30 cellular contexts compared by ENCODE assay signal in the genomic region with DNA sequence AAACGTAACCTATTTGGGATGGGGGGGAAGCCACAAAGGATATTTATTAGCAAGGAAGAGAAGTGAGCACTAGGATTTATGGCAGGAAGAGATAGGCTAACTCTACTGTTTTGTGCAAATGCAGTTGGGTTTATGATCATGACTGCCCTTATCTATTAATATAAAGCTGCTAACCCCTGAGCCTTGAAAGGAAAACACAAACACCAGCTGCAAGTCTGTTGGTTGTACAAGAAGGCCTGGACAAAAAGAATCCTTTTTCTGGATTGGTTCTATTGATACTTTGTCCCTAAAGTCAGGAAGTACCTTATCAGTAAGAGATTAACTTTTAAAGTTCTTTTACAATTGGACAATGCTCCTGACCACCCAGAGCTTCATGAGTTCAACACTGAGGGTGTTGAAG.
A peak's percentile ranks its signal among the peaks of the same experiment; 100 is the strongest.
DNase-seq lines count a peak whose midpoint lies in the region; ATAC-seq, FAIRE-seq and TF ChIP-seq lines count a peak whose summit lies in the region.
"Had no signal": no experiment of that assay in that cellular context is flagged by ENCODE, and none has a peak within 500 bp of the region (broad histone marks: within the 10 kb centered on the region; RNA-seq: fewer than 3 reads in every experiment).

No MANE protein-coding gene starts in this region.

- H3K27ac ChIP-seq in CD8-positive, alpha-beta memory T cell (ENCODE audit: low read depth, low read length) = no peak overlapping the region
- H3K27ac ChIP-seq in OCI-LY3 (ENCODE audit: low read length) = peak overlapping the region; percentile 62; the same call in 1 of the 2 replicates
- peak overlapping the region; percentile 21 for H3K27ac ChIP-seq in neural progenitor cell
- H3K27ac ChIP-seq in adrenal gland = no peak overlapping the region
- no peak overlapping the region for H3K27ac ChIP-seq in HepG2 (ENCODE audit: extremely low read length, insufficient read depth, low read length)
- H3K27ac ChIP-seq: BLaER1, coronary artery, KMS-11, tibial nerve had no signal

- H3K4me1 ChIP-seq in CD8-positive, alpha-beta memory T cell (ENCODE audit: insufficient read depth, low read length) = no peaks in the 10 kb centered on the region
- H3K4me1 ChIP-seq in OCI-LY3 (ENCODE audit: low read length) (peaks cover 25% of the 10 kb centered on the region), neural progenitor cell (no peaks in the 10 kb centered on the region), adrenal gland (replicated peaks in 1 of 2) (peaks cover 7 to 16% of the 10 kb centered on the region in 2 donors), HepG2 (ENCODE audit: insufficient read depth, low read length) (peaks cover 10% of the 10 kb centered on the region)
- H3K4me1 ChIP-seq: tibial nerve had no signal

- TF ChIP-seq EP300 in HepG2 (IDR thresholded peaks at IDR 0.05; ENCODE audit: low read depth in 2 of 2, low read length in 2 of 2) (no peak), HepG2 (CRISPR knock-in tag; IDR thresholded peaks at IDR 0.05; ENCODE audit: borderline replicate concordance) (no peak)

- H4K20me1 ChIP-seq in OCI-LY3 (ENCODE audit: insufficient read depth, low read length) (no peaks in the 10 kb centered on the region), neural progenitor cell (ENCODE audit: low read depth) (no peaks in the 10 kb centered on the region), HepG2 (ENCODE audit: insufficient read depth, low read length) (no peaks in the 10 kb centered on the region)
- H4K20me1 ChIP-seq: BLaER1 had no signal

- H3K9ac ChIP-seq in OCI-LY3 (ENCODE audit: low read length) = no peak overlapping the region
- no peak overlapping the region for H3K9ac ChIP-seq in neural progenitor cell
- H3K9ac ChIP-seq in HepG2 (ENCODE audit: insufficient read depth, low read depth, low read length) = no peak overlapping the region
- H3K9ac ChIP-seq: BLaER1, KMS-11 had no signal

- H2AFZ ChIP-seq in OCI-LY3 (ENCODE audit: low read depth, low read length) (no peak overlapping the region), neural progenitor cell (replicated peaks) (no peak overlapping the region), HepG2 (ENCODE audit: low read length) (no peak overlapping the region)

- H3K4me3 ChIP-seq in CD8-positive, alpha-beta memory T cell (ENCODE audit: low read length) = no peak overlapping the region
- H3K4me3 ChIP-seq in OCI-LY3 (ENCODE audit: low read length) (no peak overlapping the region), fibroblast of villous mesenchyme (ENCODE audit: low read depth, low read length) (no peak overlapping the region), neural progenitor cell (no peak overlapping the region), adrenal gland (no peak overlapping the region), HepG2 (replicated peaks in 1 of 3; ENCODE audit: insufficient read depth in 1 of 3, low read depth in 2 of 3, low read length in 3 of 3) (no peak overlapping the region)
- H3K4me3 ChIP-seq: BLaER1, coronary artery, GM12878, tibial nerve had no signal

- peak overlapping the region; percentile 48 to 95 (median 80) for H3K27ac Mint-ChIP-seq in CD8-positive, alpha-beta memory T cell
- no peak overlapping the region for H3K27ac Mint-ChIP-seq in neural progenitor cell
- H3K27ac Mint-ChIP-seq: WTC11 had no signal

- ATAC-seq in HepG2 = no peak
- ATAC-seq: esophagus mucosa, foreskin keratinocyte, GM12878, left cardiac atrium, SK-N-SH treated with all-trans-retinoic acid at 6 μM for 48 hours, WTC11 had no signal

- in situ Hi-C loops in HepG2 (cut with HindIII; ENCODE audit: extremely low pct_ligation_motif_present, low pct_unique_long_range_greater_than_20kb) = no loop called here

- H3K4me2 ChIP-seq in OCI-LY3 (ENCODE audit: low read length) (no peak overlapping the region; the same call in 1 of the 2 replicates), neural progenitor cell (no peak overlapping the region), HepG2 (ENCODE audit: low read depth, low read length) (no peak overlapping the region)
- H3K4me2 ChIP-seq: BLaER1, KMS-11 had no signal

- H3F3A ChIP-seq in neural progenitor cell (ENCODE audit: low read depth) = no peaks in the 10 kb centered on the region

- TF ChIP-seq POLR2A in adrenal gland (IDR thresholded peaks at IDR 0.05) (no peak), HepG2 (IDR thresholded peaks at IDR 0.05; ENCODE audit: insufficient read depth in 1 of 2, low read depth in 2 of 2, low read length in 2 of 2) (no peak)

- POLR2A ChIA-PET in CD8-positive, alpha-beta memory T cell (lab: Charles Lee) = no interaction called here
- POLR2A ChIA-PET in HepG2 (lab: Yijun Ruan, JAX) = no interaction called here

- no peaks in the 10 kb centered on the region for H3K9me3 ChIP-seq in CD8-positive, alpha-beta memory T cell (ENCODE audit: low read length)
- no peaks in the 10 kb centered on the region for H3K9me3 ChIP-seq in OCI-LY3 (ENCODE audit: insufficient read depth, low read length)
- H3K9me3 ChIP-seq in neural progenitor cell (ENCODE audit: low read depth) = no peaks in the 10 kb centered on the region
- no peaks in the 10 kb centered on the region for H3K9me3 ChIP-seq in adrenal gland (replicated peaks in 1 of 3)
- H3K9me3 ChIP-seq in HepG2 (ENCODE audit: low read length) = no peaks in the 10 kb centered on the region
- H3K9me3 ChIP-seq: BLaER1, tibial nerve had no signal

- intact Hi-C loops in adrenal gland (cut with DNase I) (no loop called here), HepG2 (cut with micrococcal nuclease; ENCODE audit: unreplicated experiment) (no loop called here)

- no peak for TF ChIP-seq RAD21 in HepG2 (CRISPR knock-in tag; IDR thresholded peaks at IDR 0.05)

- FAIRE-seq in HepG2 (lab: Jason Lieb, UNC) = no peak
- FAIRE-seq: GM12878, HTR-8/SVneo had no signal

- H3K36me3 Mint-ChIP-seq in CD8-positive, alpha-beta memory T cell = peaks cover 14 to 33% (median 17%) of the 10 kb centered on the region in 3 donors
- peaks cover 31% of the 10 kb centered on the region for H3K36me3 Mint-ChIP-seq in neural progenitor cell

- no peaks in the 10 kb centered on the region for H3K27me3 Mint-ChIP-seq in CD8-positive, alpha-beta memory T cell
- no peaks in the 10 kb centered on the region for H3K27me3 Mint-ChIP-seq in neural progenitor cell (ENCODE audit: insufficient read depth, low read depth)

- TF ChIP-seq CTCF in OCI-LY3 (IDR thresholded peaks at IDR 0.05; ENCODE audit: low read depth, low read length) (no peak), fibroblast of villous mesenchyme (IDR thresholded peaks at IDR 0.05; ENCODE audit: insufficient read depth, low read depth, low read length) (no peak), neural progenitor cell (IDR thresholded peaks at IDR 0.05) (no peak), adrenal gland (IDR thresholded peaks at IDR 0.05) (no peak), HepG2 (CRISPR knock-in tag; IDR thresholded peaks at IDR 0.05) (no peak)

- H3K36me3 ChIP-seq in CD8-positive, alpha-beta memory T cell (ENCODE audit: insufficient read depth, low read length) = no peaks in the 10 kb centered on the region
- H3K36me3 ChIP-seq in OCI-LY3 (replicated peaks; ENCODE audit: low read depth, low read length) = peaks cover 4% of the 10 kb centered on the region
- no peaks in the 10 kb centered on the region for H3K36me3 ChIP-seq in neural progenitor cell
- H3K36me3 ChIP-seq in adrenal gland (replicated peaks in 1 of 2) = no peaks in the 10 kb centered on the region
- H3K36me3 ChIP-seq in HepG2 (replicated peaks in 1 of 2; ENCODE audit: control insufficient read depth in 1 of 2, insufficient read depth in 2 of 2, low read length in 2 of 2) = peaks cover 3 to 25% of the 10 kb centered on the region in 2 experiments; a peak in 4 of 5 replicates

- peaks cover 52 to 88% (median 80%) of the 10 kb centered on the region in 3 donors for H3K4me1 Mint-ChIP-seq in CD8-positive, alpha-beta memory T cell
- no peaks in the 10 kb centered on the region for H3K4me1 Mint-ChIP-seq in neural progenitor cell

- DNase-seq in CD8-positive, alpha-beta memory T cell = no peak
- DNase-seq in fibroblast of villous mesenchyme (ENCODE audit: low read depth) (peak; percentile 44), neural progenitor cell (ENCODE audit: low spot score) (no peak), adrenal gland (no peak), HepG2 (ENCODE audit: low spot score) (no peak), NOMO-1 treated with dmso at 0.1 percent for 144 hours (lab: John Stamatoyannopoulos, UW; ENCODE audit: unreplicated experiment) (no peak)
- DNase-seq: activated CD4-positive, alpha-beta T cell treated with anti-CD3 and anti-CD28 coated beads, Interleukin-2, amount 50 U/mL, for 1 hour; activated naive CD4-positive, alpha-beta T cell treated with anti-CD3 and anti-CD28 coated beads, Interleukin-2, amount 50 U/mL, for 16 hours; anterior cingulate cortex; effector memory CD4-positive, alpha-beta T cell; foreskin keratinocyte; left cardiac atrium; mesendoderm; NCI-H1417 treated with DMSO at 0.1 percent for 48 hours; NCI-H2081; NCI-H345; NCI-H748 treated with DMSO at 0.1 percent for 48 hours; OCI-M1; T-helper 9 cell had no signal

- CTCF ChIA-PET in CD8-positive, alpha-beta memory T cell (lab: Charles Lee) = interaction anchor here (1.3 kb wide), 1 partner anchor 8 kb away, joined by 3 read pairs; no protein-coding TSS in a partner anchor
- CTCF ChIA-PET in HepG2 (lab: Yijun Ruan, JAX; ENCODE audit: low intra/inter-chr PET ratio, low total read pairs) = no interaction called here

- no peaks in the 10 kb centered on the region for H3K79me2 ChIP-seq in OCI-LY3 (ENCODE audit: low read length)
- no peaks in the 10 kb centered on the region for H3K79me2 ChIP-seq in neural progenitor cell (ENCODE audit: low read depth)
- H3K79me2 ChIP-seq in HepG2 (ENCODE audit: insufficient read depth, low read length) = no peaks in the 10 kb centered on the region

- WGBS in adrenal gland, 4 donors = 71 to 86% (median 79%) methylated on average over 1 of the region's 1 CpG
- WGBS in HepG2 (ENCODE audit: low lambda C conversion rate) = 95% methylated on average over 1 of the region's 1 CpG

- H3K9me3 Mint-ChIP-seq in CD8-positive, alpha-beta memory T cell = no peaks in the 10 kb centered on the region
- no peaks in the 10 kb centered on the region for H3K9me3 Mint-ChIP-seq in neural progenitor cell
- H3K9me3 Mint-ChIP-seq: activated T-helper 1 cell treated with anti-CD3 and anti-CD28 coated beads, Interleukin-12 subunit alpha, Interleukin-12 subunit beta, Interleukin-2, Interleukin-4 antibody, amounts not matched to agents 30 ng/mL and 10 ng/mL and 1 ng/mL, durations not matched to agents 14 hours and 24 hours and 36 hours; WTC11 had no signal

- H3K4me3 Mint-ChIP-seq in CD8-positive, alpha-beta memory T cell = peak overlapping the region; percentile 81 to 90 (median 86)
- no peak overlapping the region for H3K4me3 Mint-ChIP-seq in neural progenitor cell
- H3K4me3 Mint-ChIP-seq: activated T-helper 1 cell treated with anti-CD3 and anti-CD28 coated beads, Interleukin-12 subunit alpha, Interleukin-12 subunit beta, Interleukin-2, Interleukin-4 antibody, amounts not matched to agents 30 ng/mL and 10 ng/mL and 1 ng/mL, durations not matched to agents 14 hours and 24 hours and 36 hours; WTC11 had no signal

- BruUV-seq in HepG2 (replicated peaks; lab: Mats Ljungman, UMichigan) = no TSS peak

- no peaks in the 10 kb centered on the region for H3K27me3 ChIP-seq in CD8-positive, alpha-beta memory T cell (ENCODE audit: insufficient read depth, low read length, poor library complexity, severe bottlenecking)
- H3K27me3 ChIP-seq in OCI-LY3 (ENCODE audit: low read depth, low read length) (no peaks in the 10 kb centered on the region), neural progenitor cell (no peaks in the 10 kb centered on the region), adrenal gland (no peaks in the 10 kb centered on the region), HepG2 (ENCODE audit: control insufficient read depth in 1 of 2, insufficient read depth in 2 of 2, low read length in 2 of 2) (no peaks in the 10 kb centered on the region)
- H3K27me3 ChIP-seq: BLaER1, foreskin keratinocyte, tibial nerve had no signal

Comparison
In these comparisons a context has a peak if more than half of its experiments do, and no peak if none do; other contexts are left out.
1. H3K27ac ChIP-seq: peak in OCI-LY3 (single experiment) and neural progenitor cell (single experiment); none in CD8-positive, alpha-beta memory T cell (single experiment), adrenal gland (0 of 5) and HepG2 (single experiment).